ENCODE assay signal across 8 cellular contexts in the genomic region with DNA sequence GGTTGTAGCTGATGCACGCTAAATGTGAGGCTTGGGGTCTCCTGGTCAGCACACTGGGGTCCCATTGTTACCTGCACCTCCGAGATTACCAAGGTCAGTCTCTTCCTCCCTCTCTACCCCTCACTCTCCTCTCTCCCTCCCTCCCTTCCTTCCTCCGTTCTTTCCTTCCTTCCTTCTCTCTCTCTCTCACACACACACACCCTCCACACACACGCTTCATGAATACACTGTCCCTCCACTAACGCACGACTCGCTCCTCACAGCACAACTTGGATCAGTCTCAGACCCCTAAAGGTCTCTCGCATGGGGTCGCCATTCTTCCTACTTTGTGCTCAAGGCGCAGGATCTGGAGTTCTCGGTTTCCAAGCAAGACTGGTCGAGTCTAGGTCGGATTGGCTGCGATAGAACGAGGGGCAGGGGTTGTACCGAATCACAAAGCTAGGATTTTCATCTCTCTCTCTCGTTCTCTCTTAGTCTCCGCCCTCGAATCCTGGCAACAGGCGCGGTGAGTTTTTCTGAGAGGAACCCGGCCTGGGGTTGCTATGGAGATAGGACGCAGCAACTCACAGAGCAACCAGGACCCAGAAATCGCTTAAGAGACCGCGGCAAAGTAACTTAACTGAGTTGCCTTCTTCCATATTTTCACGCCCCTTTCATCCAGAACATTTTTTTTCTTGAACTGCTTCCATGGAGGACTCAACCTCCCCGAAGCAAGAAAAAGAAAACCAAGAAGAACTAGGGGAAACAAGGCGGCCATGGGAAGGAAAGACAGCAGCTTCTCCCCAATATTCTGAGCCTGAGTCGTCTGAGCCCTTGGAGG. TPM values are rescaled to one million over a fixed set of nuclear protein-coding genes. Genes with fewer than 3 reads are reported as not detected.
DNase-seq lines count a peak whose midpoint lies in the region; ATAC-seq and TF ChIP-seq lines count a peak whose summit lies in the region.

A gene (plus strand): TSS at position 543 of the 820 bp plus-strand sequence. CDS start 145 bp downstream, at position 688.

- H3K4me3 Mint-ChIP-seq in Calu3 (ENCODE audit: low read depth, unreplicated experiment) = peak within 1 kb of the TSS; percentile 84
- H3K4me3 Mint-ChIP-seq in activated T-cell treated with anti-CD3 and anti-CD28 coated beads, Interleukin-2, amount 50 U/mL, for 24 hours = peak within 1 kb of the TSS; percentile 76

- H3K4me2 ChIP-seq in OCI-LY7 (ENCODE audit: low read length) = peak within 1 kb of the TSS; percentile 68

- intact Hi-C loops in Calu3 (cut with micrococcal nuclease; ENCODE audit: unreplicated experiment) (no loop called here), OCI-LY7 (cut with micrococcal nuclease; ENCODE audit: unreplicated experiment) (no loop called here), esophagus squamous epithelium (cut with DNase I) (no loop called here)

- CTCF ChIA-PET in Calu3 (lab: Charles Lee) = interaction anchor here (0.6 to 0.9 kb wide), 2 partner anchors 13 to 183 kb away, joined by 3 to 5 read pairs; no protein-coding TSS in a partner anchor
- CTCF ChIA-PET in OCI-LY7 (lab: Charles Lee; ENCODE audit: unreplicated experiment) = no interaction called here

- no peaks in the 10 kb centered on the region for H4K20me1 ChIP-seq in OCI-LY7 (ENCODE audit: insufficient read depth, low read length)

- WGBS in esophagus squamous epithelium, 2 donors = 1% methylated on average over 28 to 30 of the region's 30 CpGs

- BruUV-seq in Calu3 (replicated peaks; lab: Mats Ljungman, UMichigan) = no TSS peak
- BruUV-seq in OCI-LY7 (replicated peaks; lab: Mats Ljungman, UMichigan) = no TSS peak

- no peaks in the 10 kb centered on the region for H3K79me2 ChIP-seq in OCI-LY7 (ENCODE audit: insufficient read depth, low read depth, low read length)

- H3K9me2 ChIP-seq in OCI-LY7 (ENCODE audit: insufficient read depth, low read length) = no peaks in the 10 kb centered on the region

- TF ChIP-seq CTCF in Calu3 (IDR thresholded peaks at IDR 0.05; ENCODE audit: unreplicated experiment) (no peak), OCI-LY7 (conservative IDR thresholded peaks at IDR 0.05; ENCODE audit: low read length) (no peak), esophagus squamous epithelium (IDR thresholded peaks at IDR 0.05) (peak in 1 of 6 experiments; percentile 26)

- H3K27me3 Mint-ChIP-seq in Calu3 (ENCODE audit: unreplicated experiment) = peaks cover 8% of the 10 kb centered on the region
- H3K27me3 Mint-ChIP-seq in activated T-cell treated with anti-CD3 and anti-CD28 coated beads, Interleukin-2, amount 50 U/mL, for 24 hours = peaks cover 12% of the 10 kb centered on the region

- peak within 1 kb of the TSS; percentile 55 for H3K4me3 ChIP-seq in OCI-LY7 (ENCODE audit: low read depth, low read length, poor library complexity, severe bottlenecking)
- peak within 1 kb of the TSS; percentile 31 to 73 (median 50) for H3K4me3 ChIP-seq in esophagus squamous epithelium
- H3K4me3 ChIP-seq in muscle layer of colon (ENCODE audit: low read depth in 1 of 2, low read length in 2 of 2) = peak within 1 kb of the TSS; percentile 64 to 98

- H3K9ac ChIP-seq in muscle layer of colon (ENCODE audit: low read length) = peak within 1 kb of the TSS; percentile 68

- ATAC-seq in GM21529 (IDR thresholded peaks at IDR 0.05; ENCODE audit: unreplicated experiment) = peak; percentile 100

- no peak within 1 kb of the TSS for H3K27ac ChIP-seq in OCI-LY7 (ENCODE audit: low read depth, low read length, poor library complexity, severe bottlenecking)
- peak within 1 kb of the TSS in 1 of 4 donors; percentile 46 for H3K27ac ChIP-seq in esophagus squamous epithelium
- H3K27ac ChIP-seq in muscle layer of colon (ENCODE audit: low read depth, low read length) = no peak within 1 kb of the TSS

- H3K27ac Mint-ChIP-seq in Calu3 (ENCODE audit: unreplicated experiment) = peak within 1 kb of the TSS; percentile 74
- no peak within 1 kb of the TSS for H3K27ac Mint-ChIP-seq in activated T-cell treated with anti-CD3 and anti-CD28 coated beads, Interleukin-2, amount 50 U/mL, for 24 hours

- peak within 1 kb of the TSS; percentile 46 for H2AFZ ChIP-seq in OCI-LY7 (ENCODE audit: low read length)

- no peaks in the 10 kb centered on the region for H3K36me3 ChIP-seq in OCI-LY7 (ENCODE audit: insufficient read depth, low read length)
- H3K36me3 ChIP-seq in esophagus squamous epithelium = no peaks in the 10 kb centered on the region
- no peaks in the 10 kb centered on the region for H3K36me3 ChIP-seq in muscle layer of colon (ENCODE audit: insufficient read depth, low read length)

- POLR2A ChIA-PET in OCI-LY7 (lab: Charles Lee) = interaction anchor here (0.6 to 1.5 kb wide), 2 partner anchors 14 to 35 kb away, joined by 3 read pairs; no protein-coding TSS in a partner anchor

- TF ChIP-seq POLR2A in esophagus squamous epithelium (IDR thresholded peaks at IDR 0.05) = no peak

- DNase-seq in Calu3 = peak; percentile 85
- DNase-seq in HuH-7.5 (ENCODE audit: low spot score) = peak; percentile 65
- peak; percentile 25 for DNase-seq in OCI-LY7 (ENCODE audit: low spot score)
- DNase-seq in activated T-cell treated with anti-CD3 and anti-CD28 coated beads, Interleukin-2, amount 50 U/mL, for 24 hours = peak; percentile 66
- DNase-seq in esophagus squamous epithelium (lab: John Stamatoyannopoulos, UW) = peak; percentile 48
- peak; percentile 23 for DNase-seq in stimulated activated CD8-positive, alpha-beta memory T cell treated with anti-CD3 and anti-CD28 coated beads, Interleukin-7, amount 100 ng/mL, for 24 hours (ENCODE audit: low read depth)

- H3K27me3 ChIP-seq in esophagus squamous epithelium (no peaks in the 10 kb centered on the region), muscle layer of colon (ENCODE audit: control insufficient read depth in 1 of 2, insufficient read depth in 2 of 2, low read length in 2 of 2) (no peaks in the 10 kb centered on the region)

- H3K4me1 ChIP-seq in OCI-LY7 (ENCODE audit: insufficient read depth, low read length, poor library complexity, severe bottlenecking) = no peaks in the 10 kb centered on the region
- H3K4me1 ChIP-seq in esophagus squamous epithelium = peaks cover 7 to 24% (median 9%) of the 10 kb centered on the region in 3 donors
- peaks cover 4% of the 10 kb centered on the region for H3K4me1 ChIP-seq in muscle layer of colon (ENCODE audit: insufficient read depth, low read length)

- H3K36me3 Mint-ChIP-seq in Calu3 (ENCODE audit: insufficient read depth, unreplicated experiment) = peaks cover 13% of the 10 kb centered on the region
- no peaks in the 10 kb centered on the region for H3K36me3 Mint-ChIP-seq in activated T-cell treated with anti-CD3 and anti-CD28 coated beads, Interleukin-2, amount 50 U/mL, for 24 hours (ENCODE audit: low read depth)

- no peaks in the 10 kb centered on the region for H3K9me3 ChIP-seq in OCI-LY7 (ENCODE audit: low read length)
- H3K9me3 ChIP-seq in esophagus squamous epithelium = no peaks in the 10 kb centered on the region
- no peaks in the 10 kb centered on the region for H3K9me3 ChIP-seq in muscle layer of colon (ENCODE audit: low read length)

- no peaks in the 10 kb centered on the region for H3K9me3 Mint-ChIP-seq in Calu3 (ENCODE audit: low read depth, unreplicated experiment)
- no peaks in the 10 kb centered on the region for H3K9me3 Mint-ChIP-seq in activated T-cell treated with anti-CD3 and anti-CD28 coated beads, Interleukin-2, amount 50 U/mL, for 24 hours

- peaks cover 7% of the 10 kb centered on the region for H3K4me1 Mint-ChIP-seq in Calu3 (ENCODE audit: low read depth, unreplicated experiment)
- H3K4me1 Mint-ChIP-seq in activated T-cell treated with anti-CD3 and anti-CD28 coated beads, Interleukin-2, amount 50 U/mL, for 24 hours (ENCODE audit: low read depth) = peaks cover 16% of the 10 kb centered on the region

RNA-seq across cellular contexts. Expression of the gene that starts here (rescaled TPM):
- total RNA-seq in Calu3 (2022) (0.21 and 0.22 TPM in 2 replicates), OCI-LY7 (2022) (not detected in 2 replicates), esophagus squamous epithelium (under 1 TPM in 2 of 4 donors, not detected in 2; 0.09 to 0.19 TPM)
- total RNA-seq in OCI-LY7 (2014; rRNA removed; shearing (Covaris generic)) = 0.15 and 0.16 TPM in 2 replicates

Comparison
In these comparisons a context has a peak if more than half of its experiments do, and no peak if none do; other contexts are left out.
1. Peak in DNase-seq in Calu3; RNA of the gene not detected or under 1 TPM.
2. Peak in DNase-seq, H3K4me3 ChIP-seq and H3K4me2 ChIP-seq in OCI-LY7; RNA of the gene not detected or under 1 TPM.
3. Peak in DNase-seq and H3K4me3 ChIP-seq in esophagus squamous epithelium; RNA of the gene not detected or under 1 TPM.
4. DNase-seq: peak in every context shown above with its lines; median percentile 85 in Calu3; 66 in activated T-cell treated with anti-CD3 and anti-CD28 coated beads, Interleukin-2, amount 50 U/mL, for 24 hours; 65 in HuH-7.5; 48 in esophagus squamous epithelium; 25 in OCI-LY7; 23 in stimulated activated CD8-positive, alpha-beta memory T cell treated with anti-CD3 and anti-CD28 coated beads, Interleukin-7, amount 100 ng/mL, for 24 hours.